8 cellular contexts compared by ENCODE assay signal in the genomic region with DNA sequence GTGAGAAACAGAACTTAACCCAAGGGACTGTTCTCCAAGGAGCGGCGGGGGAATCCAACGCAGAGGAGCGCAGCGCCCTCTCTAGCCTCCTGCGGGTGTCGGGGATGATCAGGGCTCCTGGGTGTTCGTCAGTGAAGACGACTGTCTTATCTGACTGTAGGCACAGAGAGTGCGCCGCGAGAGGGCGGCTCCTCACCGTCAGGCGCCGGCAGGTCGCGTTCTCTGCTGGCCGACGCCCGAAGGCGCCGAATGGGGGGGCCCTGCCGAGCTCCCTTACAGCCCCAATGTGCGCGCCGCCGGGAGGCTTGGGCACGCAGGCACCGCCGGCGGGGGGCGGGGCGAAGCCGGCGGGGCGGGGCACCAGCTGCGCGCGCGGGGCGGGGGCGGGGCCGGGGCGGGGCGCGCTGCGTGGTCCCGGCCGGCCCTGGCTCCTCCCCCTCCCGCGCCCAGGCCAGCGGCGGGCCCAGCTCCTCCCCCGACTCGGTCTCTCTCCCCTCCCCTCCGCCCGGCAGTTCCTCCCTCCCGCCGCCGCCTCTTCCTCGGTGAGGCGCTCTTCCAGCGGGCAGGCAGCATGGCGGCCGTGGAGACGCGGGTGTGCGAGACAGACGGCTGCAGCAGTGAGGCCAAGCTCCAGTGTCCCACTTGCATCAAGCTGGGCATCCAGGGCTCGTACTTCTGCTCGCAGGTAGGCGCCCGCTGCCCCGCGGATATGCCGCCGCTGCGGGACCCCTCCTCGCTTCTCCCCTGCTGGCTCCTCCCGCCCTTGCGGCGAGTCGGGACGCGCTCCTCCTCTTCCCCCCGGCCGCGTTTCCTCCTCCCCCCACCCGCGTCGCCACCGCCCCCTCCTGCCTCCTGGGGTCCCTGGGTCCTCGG. TPM values are rescaled to one million over a fixed set of nuclear protein-coding genes. Genes with fewer than 3 reads are reported as not detected.
DNase-seq lines count a peak whose midpoint lies in the region; ATAC-seq and TF ChIP-seq lines count a peak whose summit lies in the region.

A gene (plus strand): TSS at position 539 of the 873 bp plus-strand sequence. CDS start 33 bp downstream, at position 572.

- TF ChIP-seq CTCF in osteoblast (IDR thresholded peaks at IDR 0.05; ENCODE audit: extremely low read depth, low read depth, low read length), result peak; percentile 56
- peak; percentile 19 for TF ChIP-seq CTCF in thoracic aorta (IDR thresholded peaks at IDR 0.05)

- H3K4me1 ChIP-seq in osteoblast (ENCODE audit: insufficient read depth, low read length) (peaks cover 8% of the 10 kb centered on the region), thoracic aorta (ENCODE audit: control insufficient read depth in 1 of 2, low read depth in 2 of 2) (peaks cover 8 to 14% of the 10 kb centered on the region in 2 donors)

- peak; percentile 94 for ATAC-seq in HG02610 (IDR thresholded peaks at IDR 0.05; ENCODE audit: unreplicated experiment)
- peak; percentile 93 for ATAC-seq in SK-N-SH treated with all-trans-retinoic acid at 6 μM for 48 hours
- peak; percentile 89 to 91 for ATAC-seq in activated naive CD4-positive, alpha-beta T cell treated with anti-CD3 and anti-CD28 coated beads, Interleukin-2, amount 50 U/mL, for 72 hours
- peak; percentile 86 for ATAC-seq in thoracic aorta (ENCODE audit: insufficient number of reproducible peaks, low FRiP score, low read depth)

- H3K36me3 Mint-ChIP-seq in activated naive CD4-positive, alpha-beta T cell treated with anti-CD3 and anti-CD28 coated beads, Interleukin-2, amount 50 U/mL, for 72 hours, result peaks cover 0 to 14% of the 10 kb centered on the region in 2 donors

- H3K27ac ChIP-seq in osteoblast (ENCODE audit: low read depth, low read length), result peak within 1 kb of the TSS; percentile 54
- H3K27ac ChIP-seq in thoracic aorta, result peak within 1 kb of the TSS; percentile 83 to 90

- TF ChIP-seq POLR2A in GM10847 (IDR thresholded peaks at IDR 0.05; ENCODE audit: extremely low read depth, insufficient read length), result peak; percentile 88

- peak within 1 kb of the TSS; percentile 93 for H3K4me3 ChIP-seq in osteoblast (ENCODE audit: insufficient read depth, low read length)
- H3K4me3 ChIP-seq in thoracic aorta, result peak within 1 kb of the TSS; percentile 75

- no peaks in the 10 kb centered on the region for H3K9me3 Mint-ChIP-seq in activated naive CD4-positive, alpha-beta T cell treated with anti-CD3 and anti-CD28 coated beads, Interleukin-2, amount 50 U/mL, for 72 hours

- no peaks in the 10 kb centered on the region for H3K27me3 ChIP-seq in osteoblast (ENCODE audit: insufficient read depth, low read length)
- no peaks in the 10 kb centered on the region for H3K27me3 ChIP-seq in thoracic aorta (replicated peaks; ENCODE audit: insufficient read depth)

- H3K9me3 ChIP-seq in osteoblast (ENCODE audit: low read depth, low read length) (no peaks in the 10 kb centered on the region), thoracic aorta (no peaks in the 10 kb centered on the region)

- H3K36me3 ChIP-seq in osteoblast (ENCODE audit: insufficient read depth, low read length) (no peaks in the 10 kb centered on the region), thoracic aorta (no peaks in the 10 kb centered on the region)

- peaks cover 12% of the 10 kb centered on the region for H4K20me1 ChIP-seq in osteoblast (ENCODE audit: insufficient read depth, low read length)

- peak within 1 kb of the TSS; percentile 98 for H2AFZ ChIP-seq in osteoblast (ENCODE audit: low read length)

- DNase-seq in NCI-H1092 (lab: John Stamatoyannopoulos, UW), result peak; percentile 94
- DNase-seq in activated naive CD4-positive, alpha-beta T cell treated with anti-CD3 and anti-CD28 coated beads, Interleukin-2, amount 50 U/mL, for 72 hours (ENCODE audit: low spot score in 2 of 2), result peak; percentile 94 to 95
- peak; percentile 99 for DNase-seq in glomerular visceral epithelial cell (ENCODE audit: extremely low spot score)
- peak; percentile 100 for DNase-seq in osteoblast (ENCODE audit: insufficient read length, low spot score, missing footprints)
- peak; percentile 70 for DNase-seq in thoracic aorta (ENCODE audit: low spot score)

- H3K79me2 ChIP-seq in osteoblast (ENCODE audit: insufficient read depth, low read length), result peaks cover 44% of the 10 kb centered on the region

- H3K27ac Mint-ChIP-seq in activated naive CD4-positive, alpha-beta T cell treated with anti-CD3 and anti-CD28 coated beads, Interleukin-2, amount 50 U/mL, for 72 hours, result peak within 1 kb of the TSS; percentile 94 to 96

- H3K4me2 ChIP-seq in osteoblast (ENCODE audit: insufficient read depth, low read length), result peak within 1 kb of the TSS; percentile 93

TF ChIP-seq in SK-N-SH treated with all-trans-retinoic acid at 6 μM for 48 hours, 23 proteins besides CTCF, POLR2A, EP300 and RAD21:
- TF ChIP-seq, protein P1, sequence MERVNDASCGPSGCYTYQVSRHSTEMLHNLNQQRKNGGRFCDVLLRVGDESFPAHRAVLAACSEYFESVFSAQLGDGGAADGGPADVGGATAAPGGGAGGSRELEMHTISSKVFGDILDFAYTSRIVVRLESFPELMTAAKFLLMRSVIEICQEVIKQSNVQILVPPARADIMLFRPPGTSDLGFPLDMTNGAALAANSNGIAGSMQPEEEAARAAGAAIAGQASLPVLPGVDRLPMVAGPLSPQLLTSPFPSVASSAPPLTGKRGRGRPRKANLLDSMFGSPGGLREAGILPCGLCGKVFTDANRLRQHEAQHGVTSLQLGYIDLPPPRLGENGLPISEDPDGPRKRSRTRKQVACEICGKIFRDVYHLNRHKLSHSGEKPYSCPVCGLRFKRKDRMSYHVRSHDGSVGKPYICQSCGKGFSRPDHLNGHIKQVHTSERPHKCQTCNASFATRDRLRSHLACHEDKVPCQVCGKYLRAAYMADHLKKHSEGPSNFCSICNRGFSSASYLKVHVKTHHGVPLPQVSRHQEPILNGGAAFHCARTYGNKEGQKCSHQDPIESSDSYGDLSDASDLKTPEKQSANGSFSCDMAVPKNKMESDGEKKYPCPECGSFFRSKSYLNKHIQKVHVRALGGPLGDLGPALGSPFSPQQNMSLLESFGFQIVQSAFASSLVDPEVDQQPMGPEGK (CRISPR knock-in tag; IDR thresholded peaks at IDR 0.05; ENCODE audit: borderline replicate concordance), result peak; percentile 91; the same call in 1 of the 2 replicates
- no peak for TF ChIP-seq BACH2 (CRISPR knock-in tag; IDR thresholded peaks at IDR 0.05; ENCODE audit: borderline replicate concordance)
TF ChIP-seq in SK-N-SH treated with all-trans-retinoic acid at 6 μM for 48 hours: peak in this region for 1.

RNA-seq across cellular contexts. Expression of the gene that starts here (rescaled TPM):
- 10 to 100 TPM; 71.6 to 80.1 TPM for total RNA-seq in activated naive CD4-positive, alpha-beta T cell treated with anti-CD3 and anti-CD28 coated beads, Interleukin-2, amount 50 U/mL, for 72 hours
- 48.6 and 52.8 TPM in 2 replicates for total RNA-seq in osteoblast
- total RNA-seq in thoracic aorta, result 10 to 100 TPM; 39.7 to 54.9 TPM

Comparison
In these comparisons a context has a peak if more than half of its experiments do, and no peak if none do; other contexts are left out.
1. Peak in every context shown above with its lines: DNase-seq, ATAC-seq, H3K4me3 ChIP-seq and H3K27ac ChIP-seq.